8 cellular contexts compared by ENCODE assay signal in genomic region chr1:210250665-210250997, GRCh38. TPM values are rescaled to one million over a fixed set of nuclear protein-coding genes. Genes with fewer than 3 reads are reported as not detected.
A peak's percentile ranks its signal among the peaks of the same experiment; 100 is the strongest.
DNase-seq lines count a peak whose midpoint lies in the region; ATAC-seq, FAIRE-seq and TF ChIP-seq lines count a peak whose summit lies in the region.

No MANE protein-coding gene starts in this region.

- no peak overlapping the region for H3K9ac ChIP-seq in endothelial cell of umbilical vein (replicated peaks; ENCODE audit: extremely low read depth, insufficient read depth, low read length)

- H3K4me3 Mint-ChIP-seq in activated naive CD4-positive, alpha-beta T cell treated with anti-CD3 and anti-CD28 coated beads, Interleukin-2, amount 50 U/mL, for 24 hours = peak overlapping the region; percentile 64

- H3K4me2 ChIP-seq in endothelial cell of umbilical vein (ENCODE audit: insufficient read depth, low read length) = peak overlapping the region; percentile 83

- no peaks in the 10 kb centered on the region for H3K79me2 ChIP-seq in endothelial cell of umbilical vein (ENCODE audit: control insufficient read depth, insufficient read depth, low read length)

- no peaks in the 10 kb centered on the region for H3K9me3 ChIP-seq in endothelial cell of umbilical vein (replicated peaks; ENCODE audit: control insufficient read depth, insufficient read depth, low read length)

- no peaks in the 10 kb centered on the region for H3K9me1 ChIP-seq in endothelial cell of umbilical vein (replicated peaks; ENCODE audit: control insufficient read depth, extremely low read depth, insufficient read depth, low read length)

- BruUV-seq in endothelial cell of umbilical vein (replicated peaks; lab: Mats Ljungman, UMichigan) = no TSS peak

- CTCF ChIA-PET in endothelial cell of umbilical vein (lab: Charles Lee) = interaction anchor here (1.0 to 2.6 kb wide), 4 partner anchors 11 to 883 kb away, joined by 3 to 12 read pairs (median 10); partner anchors contain the start of gene KCNH1

- ATAC-seq in activated naive CD4-positive, alpha-beta T cell treated with anti-CD3 and anti-CD28 coated beads, Interleukin-2, amount 50 U/mL, for 72 hours = no peak
- ATAC-seq in HG03039 (IDR thresholded peaks at IDR 0.05; ENCODE audit: unreplicated experiment) = no peak
- no peak for ATAC-seq in GM18861 (IDR thresholded peaks at IDR 0.05; ENCODE audit: unreplicated experiment)

- H4K20me1 ChIP-seq in endothelial cell of umbilical vein (replicated peaks; ENCODE audit: control insufficient read depth, extremely low read depth, insufficient read depth, low read length) = no peaks in the 10 kb centered on the region

- H2AFZ ChIP-seq in endothelial cell of umbilical vein (ENCODE audit: low read depth, low read length) = peak overlapping the region; percentile 49

- intact Hi-C loops in endothelial cell of umbilical vein (cut with micrococcal nuclease) = no loop called here

- POLR2A ChIA-PET in endothelial cell of umbilical vein (lab: Charles Lee) = interaction anchor here (0.7 to 1.3 kb wide), 3 partner anchors 17 to 1786 kb away, joined by 3 to 8 read pairs (median 5); no protein-coding TSS in a partner anchor

- dilution Hi-C loops in endothelial cell of umbilical vein (cut with MboI; ENCODE audit: extremely low pct_ligation_motif_present, low sequenced_read_pairs) = no loop called here

- no peaks in the 10 kb centered on the region for H3K9me3 Mint-ChIP-seq in activated naive CD4-positive, alpha-beta T cell treated with anti-CD3 and anti-CD28 coated beads, Interleukin-2, amount 50 U/mL, for 24 hours
- no peaks in the 10 kb centered on the region for H3K9me3 Mint-ChIP-seq in activated naive CD4-positive, alpha-beta T cell treated with anti-CD3 and anti-CD28 coated beads, Interleukin-2, amount 50 U/mL, for 72 hours

- H3K27ac ChIP-seq in endothelial cell of umbilical vein (ENCODE audit: insufficient read depth, low read depth, low read length) = peak overlapping the region; percentile 39

- no peak for TF ChIP-seq CTCF in endothelial cell of umbilical vein (IDR thresholded peaks at IDR 0.05; ENCODE audit: extremely low read depth in 1 of 2, insufficient read depth in 1 of 2, low read depth in 1 of 2, low read length in 2 of 2)

- peaks cover 0 to 6% of the 10 kb centered on the region in 2 experiments for H3K27me3 ChIP-seq in endothelial cell of umbilical vein (ENCODE audit: control insufficient read depth in 2 of 2, insufficient read depth in 2 of 2, low read length in 2 of 2)

- TF ChIP-seq POLR2A in endothelial cell of umbilical vein (IDR thresholded peaks at IDR 0.05; ENCODE audit: low read depth, low read length) = no peak

- peak; percentile 83 for FAIRE-seq in endothelial cell of umbilical vein (lab: Jason Lieb, UNC)

- H3K4me1 Mint-ChIP-seq in activated naive CD4-positive, alpha-beta T cell treated with anti-CD3 and anti-CD28 coated beads, Interleukin-2, amount 50 U/mL, for 24 hours = peaks cover 13% of the 10 kb centered on the region

- peaks cover 43% of the 10 kb centered on the region for H3K27me3 Mint-ChIP-seq in activated naive CD4-positive, alpha-beta T cell treated with anti-CD3 and anti-CD28 coated beads, Interleukin-2, amount 50 U/mL, for 24 hours

- no peaks in the 10 kb centered on the region for H3K36me3 Mint-ChIP-seq in activated naive CD4-positive, alpha-beta T cell treated with anti-CD3 and anti-CD28 coated beads, Interleukin-2, amount 50 U/mL, for 24 hours
- peaks cover 0 to 4% of the 10 kb centered on the region in 2 donors for H3K36me3 Mint-ChIP-seq in activated naive CD4-positive, alpha-beta T cell treated with anti-CD3 and anti-CD28 coated beads, Interleukin-2, amount 50 U/mL, for 72 hours

- H3K27ac Mint-ChIP-seq in activated naive CD4-positive, alpha-beta T cell treated with anti-CD3 and anti-CD28 coated beads, Interleukin-2, amount 50 U/mL, for 24 hours = no peak overlapping the region
- H3K27ac Mint-ChIP-seq in activated naive CD4-positive, alpha-beta T cell treated with anti-CD3 and anti-CD28 coated beads, Interleukin-2, amount 50 U/mL, for 72 hours = no peak overlapping the region

- no peak for DNase-seq in activated naive CD4-positive, alpha-beta T cell treated with anti-CD3 and anti-CD28 coated beads, Interleukin-2, amount 50 U/mL, for 72 hours (ENCODE audit: low spot score in 2 of 2)
- DNase-seq in NCI-H774 (lab: John Stamatoyannopoulos, UW) (peak; percentile 9), endothelial cell of umbilical vein (ENCODE audit: low read depth, low spot score) (peak; percentile 60), nucleus accumbens (lab: John Stamatoyannopoulos, UW) (peak in 46 of 56 donors; percentile 15 to 76 (median 51)), NCI-H1048 (lab: John Stamatoyannopoulos, UW) (no peak)

- peaks cover 22% of the 10 kb centered on the region for H3K4me1 ChIP-seq in endothelial cell of umbilical vein (ENCODE audit: control insufficient read depth, extremely low read depth, insufficient read depth, low read length)

- peak overlapping the region in 2 of 3 experiments; percentile 34 to 57 for H3K4me3 ChIP-seq in endothelial cell of umbilical vein (replicated peaks in 1 of 3; ENCODE audit: insufficient read depth in 1 of 3, low read depth in 1 of 3, low read length in 3 of 3)

- no peaks in the 10 kb centered on the region for H3K36me3 ChIP-seq in endothelial cell of umbilical vein (ENCODE audit: control insufficient read depth in 2 of 2, extremely low read depth in 1 of 2, insufficient read depth in 2 of 2, low read length in 2 of 2)

TF ChIP-seq in endothelial cell of umbilical vein, 7 proteins besides CTCF, POLR2A, EP300 and RAD21:
- TF ChIP-seq FOS (IDR thresholded peaks at IDR 0.05; ENCODE audit: borderline replicate concordance, insufficient read depth, low read length) (no peak), GATA2 (IDR thresholded peaks at IDR 0.05; ENCODE audit: insufficient read depth, insufficient read length, low read depth, low read length) (no peak), MYC (IDR thresholded peaks at IDR 0.05; ENCODE audit: low read depth, low read length) (no peak), POLR2AphosphoS5 (IDR thresholded peaks at IDR 0.05; ENCODE audit: insufficient read depth, low read depth, low read length) (no peak), JUN (IDR thresholded peaks at IDR 0.05; ENCODE audit: borderline replicate concordance, insufficient read depth, insufficient read length, low read depth) (no peak), EZH2 (IDR thresholded peaks at IDR 0.05; ENCODE audit: borderline replicate concordance, low read depth, low read length, severe bottlenecking) (no peak), MAX (IDR thresholded peaks at IDR 0.05; ENCODE audit: insufficient read depth, insufficient read length) (no peak)

RNA-seq across cellular contexts. Expression of gene SERTAD4, which starts 18.0 kb away (rescaled TPM):
- not detected for total RNA-seq in activated naive CD4-positive, alpha-beta T cell treated with anti-CD3 and anti-CD28 coated beads, Interleukin-2, amount 50 U/mL, for 72 hours
- 11.3 and 11.9 TPM in 2 replicates for total RNA-seq in endothelial cell of umbilical vein
- polyA plus RNA-seq in endothelial cell of umbilical vein = 3.5 and 4.0 TPM in 2 replicates
- 6.1 and 6.5 TPM in 2 replicates for polyA plus RNA-seq in endothelial cell of umbilical vein (2011; cell fraction: cytosol; rRNA removed)
- 9.8 and 12.5 TPM in 2 replicates for polyA plus RNA-seq in endothelial cell of umbilical vein (2011; cell fraction: nucleus; rRNA removed)
- polyA plus RNA-seq in endothelial cell of umbilical vein (2012) = 1.7 and 2.3 TPM in 2 replicates
- 4.6 and 8.0 TPM in 2 replicates for polyA minus RNA-seq in endothelial cell of umbilical vein
- not detected for polyA minus RNA-seq in endothelial cell of umbilical vein (2011; cell fraction: cytosol; rRNA and poly(A)+ RNA removed)
- 5.9 and 8.8 TPM in 2 replicates for polyA minus RNA-seq in endothelial cell of umbilical vein (2011; cell fraction: nucleus; rRNA and poly(A)+ RNA removed)

Comparison
In these comparisons a context has a peak if more than half of its experiments do, and no peak if none do; other contexts are left out.
1. DNase-seq: peak in NCI-H774 (single experiment), endothelial cell of umbilical vein (single experiment) and nucleus accumbens (46 of 56); none in activated naive CD4-positive, alpha-beta T cell treated with anti-CD3 and anti-CD28 coated beads, Interleukin-2, amount 50 U/mL, for 72 hours (0 of 2) and NCI-H1048 (single experiment).
2. RNA of gene SERTAD4, which starts 18.0 kb away (total RNA-seq): 11.3 to 11.9 TPM in endothelial cell of umbilical vein; not detected in activated naive CD4-positive, alpha-beta T cell treated with anti-CD3 and anti-CD28 coated beads, Interleukin-2, amount 50 U/mL, for 72 hours; every median in the first group is over 10 times any median in the second.